Comparison of ENCODE assay signal across 29 cellular contexts in genomic region chr3:69016901-69017300, GRCh38.
"Had no signal": no experiment of that assay in that cellular context is flagged by ENCODE, and none has a peak within 500 bp of the region (broad histone marks: within the 10 kb centered on the region; RNA-seq: fewer than 3 reads in every experiment).

No MANE protein-coding gene starts in this region.

- H3K27me3 Mint-ChIP-seq: activated B cell treated with CpG ODN at 0.5 μM for 24 hours; activated CD8-positive, alpha-beta memory T cell treated with anti-CD3 and anti-CD28 coated beads, Interleukin-2, amount 10 ng/mL, durations not matched to agents 7 days and 5 days; activated naive CD4-positive, alpha-beta T cell treated with anti-CD3 and anti-CD28 coated beads, Interleukin-2, amount 50 U/mL, for 24 hours; naive B cell had no signal

- ATAC-seq: activated CD8-positive, alpha-beta memory T cell treated with anti-CD3 and anti-CD28 coated beads, Interleukin-2, amount 10 ng/mL, durations not matched to agents 7 days and 5 days; activated CD8-positive, alpha-beta T cell treated with anti-CD3 and anti-CD28 coated beads, Interleukin-2, amount 10 ng/mL, durations not matched to agents 7 days and 5 days; left cardiac atrium; left ventricle myocardium superior; pancreas had no signal

- H3K9me3 ChIP-seq: breast epithelium, esophagus squamous epithelium, pancreas, prostate gland, sigmoid colon, transverse colon had no signal

- DNase-seq: activated B cell treated with CpG ODN at 0.5 μM for 24 hours; activated CD8-positive, alpha-beta memory T cell treated with anti-CD3 and anti-CD28 coated beads, Interleukin-2, amount 10 ng/mL, durations not matched to agents 7 days and 5 days; activated CD8-positive, alpha-beta T cell treated with anti-CD3 and anti-CD28 coated beads, Interleukin-2, amount 10 ng/mL, durations not matched to agents 7 days and 5 days; activated T-cell treated with anti-CD3 and anti-CD28 coated beads, Interleukin-2, amount 50 U/mL, for 48 hours; central memory CD4-positive, alpha-beta T cell; endodermal cell; esophagus squamous epithelium; foreskin melanocyte; left cardiac atrium; left ventricle myocardium superior; mammary epithelial cell; naive B cell; nephron progenitor cell; pancreas; sigmoid colon; small intestine; stimulated activated CD4-positive, alpha-beta T cell treated with anti-CD3 and anti-CD28 coated beads, Interleukin-4, amount 100 ng/mL, for 4 hours; stimulated activated CD8-positive, alpha-beta memory T cell treated with anti-CD3 and anti-CD28 coated beads, Interleukin-4, amount 100 ng/mL, for 48 hours; stimulated activated naive CD4-positive, alpha-beta T cell; SW 1271; T1000; transverse colon had no signal

- H3K36me3 ChIP-seq: breast epithelium, prostate gland had no signal

- H3K4me3 Mint-ChIP-seq: activated B cell treated with CpG ODN at 0.5 μM for 24 hours; activated CD8-positive, alpha-beta memory T cell treated with anti-CD3 and anti-CD28 coated beads, Interleukin-2, amount 10 ng/mL, durations not matched to agents 7 days and 5 days; activated CD8-positive, alpha-beta T cell treated with anti-CD3 and anti-CD28 coated beads, Interleukin-2, amount 10 ng/mL, durations not matched to agents 7 days and 5 days; activated naive CD4-positive, alpha-beta T cell treated with anti-CD3 and anti-CD28 coated beads, Interleukin-2, amount 50 U/mL, for 24 hours; endodermal cell; mesothelial cell of epicardium; nephron progenitor cell; T-helper 1 cell treated with Interleukin-12 subunit alpha and Interleukin-12 subunit beta and Interleukin-4 antibody, amounts not matched to agents 30 μg/mL and 1 μg/mL, for 36 hours had no signal

- H3K27ac ChIP-seq: breast epithelium, epithelial cell of prostate, esophagus squamous epithelium, pancreas, prostate gland, sigmoid colon, transverse colon had no signal

- H3K27ac Mint-ChIP-seq: activated B cell treated with CpG ODN at 0.5 μM for 24 hours; activated CD8-positive, alpha-beta memory T cell treated with anti-CD3 and anti-CD28 coated beads, Interleukin-2, amount 10 ng/mL, durations not matched to agents 7 days and 5 days; activated CD8-positive, alpha-beta T cell treated with anti-CD3 and anti-CD28 coated beads, Interleukin-2, amount 10 ng/mL, durations not matched to agents 7 days and 5 days; activated naive CD4-positive, alpha-beta T cell treated with anti-CD3 and anti-CD28 coated beads, Interleukin-2, amount 50 U/mL, for 24 hours; activated T-helper 2 cell treated with anti-CD3 and anti-CD28 coated beads, Interferon-gamma antibody, Interleukin-2, Interleukin-4, amounts not matched to agents 10 μg/mL and 5 μg/mL and 100 μg/mL, durations not matched to agents 14 hours and 24 hours and 36 hours; endodermal cell; mesothelial cell of epicardium; nephron progenitor cell; T-helper 1 cell treated with Interleukin-12 subunit alpha and Interleukin-12 subunit beta and Interleukin-4 antibody, amounts not matched to agents 30 μg/mL and 1 μg/mL, for 36 hours had no signal

- H3K4me1 ChIP-seq: prostate gland had no signal

- H3K27me3 ChIP-seq: breast epithelium, esophagus squamous epithelium, pancreas, sigmoid colon, transverse colon had no signal

- H3K36me3 Mint-ChIP-seq: naive B cell had no signal

- H3K9me3 Mint-ChIP-seq: activated B cell treated with CpG ODN at 0.5 μM for 24 hours; activated naive CD4-positive, alpha-beta T cell treated with anti-CD3 and anti-CD28 coated beads, Interleukin-2, amount 50 U/mL, for 24 hours; activated T-helper 2 cell treated with anti-CD3 and anti-CD28 coated beads, Interferon-gamma antibody, Interleukin-2, Interleukin-4, amounts not matched to agents 10 μg/mL and 5 μg/mL and 100 μg/mL, durations not matched to agents 14 hours and 24 hours and 36 hours; endodermal cell; mesothelial cell of epicardium; naive B cell; T-helper 1 cell treated with Interleukin-12 subunit alpha and Interleukin-12 subunit beta and Interleukin-4 antibody, amounts not matched to agents 30 μg/mL and 1 μg/mL, for 36 hours had no signal

- H3K4me3 ChIP-seq: breast epithelium, esophagus squamous epithelium, pancreas, prostate gland, sigmoid colon, transverse colon had no signal
